In genomic region chr4:97984545-97985131, GRCh38 we compare ENCODE assay signal across 12 cellular contexts.
A peak's percentile ranks its signal among the peaks of the same experiment; 100 is the strongest.
DNase-seq lines count a peak whose midpoint lies in the region; ATAC-seq and TF ChIP-seq lines count a peak whose summit lies in the region.
"Had no signal": no experiment of that assay in that cellular context is flagged by ENCODE, and none has a peak within 500 bp of the region (broad histone marks: within the 10 kb centered on the region; RNA-seq: fewer than 3 reads in every experiment).

No MANE protein-coding gene starts in this region.

- H3K36me3 ChIP-seq in colonic mucosa: no peaks in the 10 kb centered on the region
- no peaks in the 10 kb centered on the region for H3K36me3 ChIP-seq in aorta (ENCODE audit: control insufficient read depth in 1 of 2, insufficient read depth in 2 of 2, low read length in 1 of 2)
- H3K36me3 ChIP-seq: BLaER1 had no signal

- DNase-seq in stimulated activated CD4-positive, alpha-beta T cell treated with anti-CD3 and anti-CD28 coated beads, Interleukin-15, amount 100 ng/mL, for 24 hours: peak; percentile 11
- no peak for DNase-seq in stimulated activated CD4-positive, alpha-beta T cell treated with anti-CD3 and anti-CD28 coated beads, Interleukin-4, amount 100 ng/mL, for 24 hours
- DNase-seq in RPMI8226: peak; percentile 12
- no peak for DNase-seq in fibroblast of villous mesenchyme (ENCODE audit: low read depth)
- no peak for DNase-seq in posterior vena cava (ENCODE audit: low spot score)
- DNase-seq in colonic mucosa: no peak
- no peak for DNase-seq in aorta
- DNase-seq: activated T-cell treated with anti-CD3 and anti-CD28 coated beads, Interleukin-2, amount 50 U/mL, for 24 hours; NCI-H526 treated with DMSO at 0.1 percent for 48 hours; stimulated activated naive CD8-positive, alpha-beta T cell treated with anti-CD3 and anti-CD28 coated beads, Interleukin-15, amount 100 ng/mL, for 72 hours had no signal

- no peak overlapping the region for H3K9ac ChIP-seq in colonic mucosa (ENCODE audit: low read depth in 2 of 2, low read length in 2 of 2)
- H3K9ac ChIP-seq: BLaER1 had no signal

- WGBS in aorta, 2 donors: 65 to 67% methylated on average over 5 of the region's 5 CpGs

- intact Hi-C loops in posterior vena cava (cut with DNase I) (no loop called here), colonic mucosa (cut with DNase I) (no loop called here), aorta (cut with DNase I) (no loop called here)

- ATAC-seq in HG02571 (IDR thresholded peaks at IDR 0.05; ENCODE audit: unreplicated experiment) (no peak), aorta (ENCODE audit: low FRiP score) (no peak)
- ATAC-seq: stimulated activated naive CD8-positive, alpha-beta T cell treated with anti-CD3 and anti-CD28 coated beads, Interleukin-15, amount 100 ng/mL, for 72 hours had no signal

- TF ChIP-seq CTCF in fibroblast of villous mesenchyme (IDR thresholded peaks at IDR 0.05; ENCODE audit: insufficient read depth, low read depth, low read length) (peak; percentile 22), colonic mucosa (IDR thresholded peaks at IDR 0.05) (no peak)

- H3K27ac ChIP-seq in colonic mucosa: no peak overlapping the region
- no peak overlapping the region for H3K27ac ChIP-seq in aorta (ENCODE audit: low read depth in 1 of 2, low read length in 2 of 2)
- H3K27ac ChIP-seq: BLaER1 had no signal

- H3K4me1 ChIP-seq in colonic mucosa: no peaks in the 10 kb centered on the region
- H3K4me1 ChIP-seq in aorta (ENCODE audit: control insufficient read depth in 1 of 2, insufficient read depth in 2 of 2, low read length in 2 of 2): no peaks in the 10 kb centered on the region
- H3K4me1 ChIP-seq: BLaER1 had no signal

- H3K9me3 ChIP-seq in colonic mucosa (no peaks in the 10 kb centered on the region), aorta (ENCODE audit: control insufficient read depth, low read length) (no peaks in the 10 kb centered on the region)
- H3K9me3 ChIP-seq: BLaER1 had no signal

- no peaks in the 10 kb centered on the region for H3K27me3 ChIP-seq in colonic mucosa
- H3K27me3 ChIP-seq in aorta (ENCODE audit: control insufficient read depth in 1 of 2, insufficient read depth in 2 of 2, low read length in 1 of 2): no peaks in the 10 kb centered on the region
- H3K27me3 ChIP-seq: BLaER1 had no signal

- H3K4me3 ChIP-seq in fibroblast of villous mesenchyme (ENCODE audit: low read depth, low read length) (no peak overlapping the region), colonic mucosa (no peak overlapping the region), aorta (ENCODE audit: low read length in 2 of 2) (no peak overlapping the region)
- H3K4me3 ChIP-seq: BLaER1 had no signal

Comparison
In these comparisons a context has a peak if more than half of its experiments do, and no peak if none do; other contexts are left out.
1. DNase-seq: peak in stimulated activated CD4-positive, alpha-beta T cell treated with anti-CD3 and anti-CD28 coated beads, Interleukin-15, amount 100 ng/mL, for 24 hours (single experiment) and RPMI8226 (single experiment); none in stimulated activated CD4-positive, alpha-beta T cell treated with anti-CD3 and anti-CD28 coated beads, Interleukin-4, amount 100 ng/mL, for 24 hours (single experiment), fibroblast of villous mesenchyme (single experiment), posterior vena cava (single experiment), colonic mucosa (single experiment) and aorta (0 of 2).